17 cellular contexts compared by ENCODE assay signal in genomic region chr14:89284368-89285058, GRCh38.
DNase-seq lines count a peak whose midpoint lies in the region; ATAC-seq and TF ChIP-seq lines count a peak whose summit lies in the region.
"Had no signal": no experiment of that assay in that cellular context is flagged by ENCODE, and none has a peak within 500 bp of the region (broad histone marks: within the 10 kb centered on the region; RNA-seq: fewer than 3 reads in every experiment).

No MANE protein-coding gene starts in this region.

- no peak for TF ChIP-seq CTCF in WERI-Rb-1 (IDR thresholded peaks at IDR 0.05; ENCODE audit: low read depth, low read length)

- no peak overlapping the region for H3K4me3 ChIP-seq in WERI-Rb-1 (ENCODE audit: low read depth, low read length)
- H3K4me3 ChIP-seq: colonic mucosa, right lobe of liver, SJCRH30, thyroid gland had no signal

- no peaks in the 10 kb centered on the region for H3K36me3 ChIP-seq in WERI-Rb-1
- H3K36me3 ChIP-seq: colonic mucosa, right lobe of liver, thyroid gland had no signal

- DNase-seq in NCI-H510A treated with DMSO at 0.1 percent for 48 hours (lab: John Stamatoyannopoulos, UW) (peak; percentile 32), NCI-H510A (lab: John Stamatoyannopoulos, UW) (no peak), NCI-H2107 treated with DMSO at 0.1 percent for 48 hours (lab: John Stamatoyannopoulos, UW; ENCODE audit: unreplicated experiment) (peak; percentile 99), dedifferentiated amniotic fluid mesenchymal stem cell (ENCODE audit: extremely low spot score) (peak; percentile 36), sciatic nerve (ENCODE audit: low spot score) (peak; percentile 49), dermis blood vessel endothelial cell (no peak), WERI-Rb-1 (no peak)
- DNase-seq: activated CD4-positive, CD25-positive, alpha-beta regulatory T cell; activated effector memory CD4-positive, alpha-beta T cell treated with anti-CD3 and anti-CD28 coated beads, Interleukin-2, amount 50 U/mL, for 16 hours; colonic mucosa; DMS53; HFFc6; NCI-H1105 treated with DMSO at 0.1 percent for 48 hours; thyroid gland had no signal

- H3K27me3 ChIP-seq in WERI-Rb-1 (ENCODE audit: insufficient read depth, low read depth, severe bottlenecking): no peaks in the 10 kb centered on the region
- H3K27me3 ChIP-seq: colonic mucosa, right lobe of liver, SJCRH30, thyroid gland had no signal

- H3K9me3 ChIP-seq in WERI-Rb-1 (ENCODE audit: severe bottlenecking): no peaks in the 10 kb centered on the region
- H3K9me3 ChIP-seq: colonic mucosa, right lobe of liver, SJCRH30, thyroid gland had no signal

- intact Hi-C loops in sciatic nerve (cut with DNase I): no loop called here

- H3K27ac ChIP-seq in WERI-Rb-1: no peak overlapping the region
- H3K27ac ChIP-seq: colonic mucosa, right lobe of liver, SJCRH30, thyroid gland had no signal

- peak; percentile 81 for ATAC-seq in sciatic nerve
- ATAC-seq in activated CD4-positive, CD25-positive, alpha-beta regulatory T cell treated with anti-CD3 and anti-CD28 coated beads, Interleukin-2, amount 50 U/mL, for 24 hours: no peak
- ATAC-seq: right lobe of liver had no signal

Comparison
In these comparisons a context has a peak if more than half of its experiments do, and no peak if none do; other contexts are left out.
1. DNase-seq: peak in NCI-H510A treated with DMSO at 0.1 percent for 48 hours (single experiment), NCI-H2107 treated with DMSO at 0.1 percent for 48 hours (single experiment), dedifferentiated amniotic fluid mesenchymal stem cell (single experiment) and sciatic nerve (single experiment); none in NCI-H510A (single experiment), dermis blood vessel endothelial cell (single experiment) and WERI-Rb-1 (single experiment).